ENCODE assay signal across 27 cellular contexts in genomic region chr17:73551144-73551543, GRCh38.
"Had no signal": no experiment of that assay in that cellular context is flagged by ENCODE, and none has a peak within 500 bp of the region (broad histone marks: within the 10 kb centered on the region; RNA-seq: fewer than 3 reads in every experiment).

No MANE protein-coding gene starts in this region.

- H3K27ac Mint-ChIP-seq: stimulated activated effector memory CD8-positive, alpha-beta T cell treated with anti-CD3 and anti-CD28 coated beads, Interleukin-12 subunit alpha, Interleukin-12 subunit beta, amount 100 ng/mL, for 72 hours had no signal

- H3K4me1 ChIP-seq: psoas muscle, sigmoid colon, stomach had no signal

- ATAC-seq: effector memory CD8-positive, alpha-beta T cell; left colon; psoas muscle; right cardiac atrium; stimulated activated effector memory CD8-positive, alpha-beta T cell treated with anti-CD3 and anti-CD28 coated beads, Interleukin-12 subunit alpha, Interleukin-12 subunit beta, amount 100 ng/mL, for 72 hours had no signal

- H3K27me3 ChIP-seq: ovary, thyroid gland, vagina had no signal

- H3K9me3 ChIP-seq: esophagus squamous epithelium, left ventricle myocardium inferior, lower lobe of right lung, ovary, psoas muscle, sigmoid colon, stomach, thyroid gland, vagina had no signal

- H3K27ac ChIP-seq: coronary artery, esophagus squamous epithelium, left ventricle myocardium inferior, lower lobe of right lung, ovary, psoas muscle, sigmoid colon, stomach, vagina had no signal

- H3K9me3 Mint-ChIP-seq: effector memory CD8-positive, alpha-beta T cell; immature natural killer cell; natural killer cell; neural crest cell had no signal

- DNase-seq: dermis blood vessel endothelial cell; effector memory CD8-positive, alpha-beta T cell; erythroblast; esophagus squamous epithelium; foreskin melanocyte; glutamatergic neuron; hypothalamus; immature natural killer cell; kidney glomerular epithelial cell; left colon; left ventricle myocardium inferior; lower lobe of right lung; natural killer cell; nucleus accumbens; ovary; psoas muscle; right cardiac atrium; sigmoid colon; stimulated activated CD4-positive, alpha-beta T cell treated with anti-CD3 and anti-CD28 coated beads, Interleukin-4, amount 100 ng/mL, for 24 hours; stimulated activated naive CD4-positive, alpha-beta T cell treated with Interleukin-2 at 50 U/mL for 16 hours; stomach; trophoblast cell had no signal

- H3K36me3 Mint-ChIP-seq: immature natural killer cell; natural killer cell; stimulated activated effector memory CD8-positive, alpha-beta T cell treated with anti-CD3 and anti-CD28 coated beads, Interleukin-12 subunit alpha, Interleukin-12 subunit beta, amount 100 ng/mL, for 72 hours had no signal

- H3K4me3 ChIP-seq: coronary artery, left ventricle myocardium inferior, lower lobe of right lung, ovary, psoas muscle, sigmoid colon, thyroid gland had no signal

- H3K36me3 ChIP-seq: esophagus squamous epithelium, left ventricle myocardium inferior, lower lobe of right lung, ovary, sigmoid colon, stomach, thyroid gland, vagina had no signal

- H3K4me3 Mint-ChIP-seq: neural crest cell had no signal
